1 cellular context compared by ENCODE assay signal in genomic region chr17:41054025-41054424, GRCh38.
TF ChIP-seq lines count a peak whose summit lies in the region.

No MANE protein-coding gene starts in this region.

TF ChIP-seq in Ishikawa, 13 proteins besides CTCF, POLR2A, EP300 and RAD21 (continued from another document):
- TF ChIP-seq REST (IDR thresholded peaks at IDR 0.05; ENCODE audit: low read depth), result no peak
- peak; percentile 53; the same call in 1 of the 2 replicates for TF ChIP-seq CEBPB (IDR thresholded peaks at IDR 0.05)
- peak; percentile 97 for TF ChIP-seq TEAD4 (IDR thresholded peaks at IDR 0.05)
- TF ChIP-seq USF1 (IDR thresholded peaks at IDR 0.05), result no peak
- TF ChIP-seq EGR1 (IDR thresholded peaks at IDR 0.05), result no peak
